Comparison of ENCODE assay signal across 33 cellular contexts in genomic region chr6:142290851-142291250, GRCh38. TPM values are rescaled to one million over a fixed set of nuclear protein-coding genes. Genes with fewer than 3 reads are reported as not detected.
"Had no signal": no experiment of that assay in that cellular context is flagged by ENCODE, and none has a peak within 500 bp of the region (broad histone marks: within the 10 kb centered on the region; RNA-seq: fewer than 3 reads in every experiment).

No MANE protein-coding gene starts in this region.

- H3K4me1 Mint-ChIP-seq: activated B cell treated with CpG ODN at 0.5 μM for 24 hours; activated naive CD4-positive, alpha-beta T cell treated with anti-CD3 and anti-CD28 coated beads, Interleukin-2, amount 50 U/mL, for 24 hours; activated naive CD8-positive, alpha-beta T cell treated with anti-CD3 and anti-CD28 coated beads for 36 hours; activated naive CD8-positive, alpha-beta T cell treated with anti-CD3 and anti-CD28 coated beads, Interleukin-2, amount 50 U/mL, for 24 hours; brain; central memory CD8-positive, alpha-beta T cell; endodermal cell; T-helper 17 cell had no signal

- H3K36me3 ChIP-seq: adrenal gland, ascending aorta, breast epithelium, cardiac muscle cell, WERI-Rb-1 had no signal

- H3K4me3 Mint-ChIP-seq: activated B cell treated with CpG ODN at 0.5 μM for 24 hours; activated CD8-positive, alpha-beta T cell treated with anti-CD3 and anti-CD28 coated beads for 36 hours; activated naive CD4-positive, alpha-beta T cell treated with anti-CD3 and anti-CD28 coated beads for 36 hours; activated naive CD4-positive, alpha-beta T cell treated with anti-CD3 and anti-CD28 coated beads, Interleukin-2, amount 50 U/mL, for 24 hours; activated naive CD8-positive, alpha-beta T cell treated with anti-CD3 and anti-CD28 coated beads for 36 hours; activated naive CD8-positive, alpha-beta T cell treated with anti-CD3 and anti-CD28 coated beads, Interleukin-2, amount 50 U/mL, for 24 hours; activated T-cell treated with anti-CD3 and anti-CD28 coated beads, Interleukin-2, amount 50 U/mL, for 4 hours; activated T-helper 1 cell treated with anti-CD3 and anti-CD28 coated beads, Interleukin-12 subunit alpha, Interleukin-12 subunit beta, Interleukin-2, Interleukin-4 antibody, amounts not matched to agents 30 ng/mL and 10 ng/mL and 1 ng/mL, durations not matched to agents 14 hours and 24 hours and 36 hours; brain; central memory CD8-positive, alpha-beta T cell; dendritic cell treated with granulocyte-macrophage colony-stimulating factor and Interleukin-4, amounts not matched to agents 40 ng/mL and 50 ng/mL, for 4 days; endodermal cell; T-helper 17 cell; T-helper 2 cell treated with Interferon-gamma antibody and Interleukin-4, amounts not matched to agents 5 μg/mL and 100 μg/mL, for 36 hours had no signal

- H3K27ac Mint-ChIP-seq: activated B cell treated with CpG ODN at 0.5 μM for 24 hours; activated CD8-positive, alpha-beta T cell treated with anti-CD3 and anti-CD28 coated beads for 36 hours; activated naive CD4-positive, alpha-beta T cell treated with anti-CD3 and anti-CD28 coated beads for 36 hours; activated naive CD4-positive, alpha-beta T cell treated with anti-CD3 and anti-CD28 coated beads, Interleukin-2, amount 50 U/mL, for 24 hours; activated naive CD8-positive, alpha-beta T cell treated with anti-CD3 and anti-CD28 coated beads for 36 hours; activated naive CD8-positive, alpha-beta T cell treated with anti-CD3 and anti-CD28 coated beads, Interleukin-2, amount 50 U/mL, for 24 hours; activated T-helper 1 cell treated with anti-CD3 and anti-CD28 coated beads, Interleukin-12 subunit alpha, Interleukin-12 subunit beta, Interleukin-2, Interleukin-4 antibody, amounts not matched to agents 30 ng/mL and 10 ng/mL and 1 ng/mL, durations not matched to agents 14 hours and 24 hours and 36 hours; activated T-helper 2 cell treated with anti-CD3 and anti-CD28 coated beads, Interferon-gamma antibody, Interleukin-2, Interleukin-4, amounts not matched to agents 10 μg/mL and 5 μg/mL and 100 μg/mL, durations not matched to agents 14 hours and 24 hours and 36 hours; brain; dendritic cell treated with granulocyte-macrophage colony-stimulating factor and Interleukin-4, amounts not matched to agents 40 ng/mL and 50 ng/mL, for 4 days; endodermal cell; T-helper 17 cell; T-helper 2 cell treated with Interferon-gamma antibody and Interleukin-4, amounts not matched to agents 5 μg/mL and 100 μg/mL, for 36 hours had no signal

- H3K27me3 Mint-ChIP-seq: activated CD8-positive, alpha-beta T cell treated with anti-CD3 and anti-CD28 coated beads for 36 hours; activated naive CD8-positive, alpha-beta T cell treated with anti-CD3 and anti-CD28 coated beads for 36 hours; dendritic cell treated with granulocyte-macrophage colony-stimulating factor and Interleukin-4, amounts not matched to agents 40 ng/mL and 50 ng/mL, for 4 days had no signal

- H3K27ac ChIP-seq: adrenal gland, ascending aorta, breast epithelium, cardiac muscle cell, coronary artery, dorsolateral prefrontal cortex, WERI-Rb-1 had no signal

- H3K9me3 ChIP-seq: adrenal gland, ascending aorta, breast epithelium had no signal

- ATAC-seq: activated CD4-positive, CD25-positive, alpha-beta regulatory T cell treated with anti-CD3 and anti-CD28 coated beads, Interleukin-2, amount 50 U/mL, for 24 hours; activated CD8-positive, alpha-beta T cell treated with anti-CD3 and anti-CD28 coated beads for 36 hours; activated naive CD8-positive, alpha-beta T cell treated with anti-CD3 and anti-CD28 coated beads, Interleukin-2, amount 50 U/mL, for 24 hours; activated T-cell treated with anti-CD3 and anti-CD28 coated beads, Interleukin-2, amount 50 U/mL, for 4 hours; esophagus mucosa; T-helper 17 cell had no signal

- DNase-seq: activated B cell treated with CpG ODN at 0.5 μM for 24 hours; activated CD4-positive, alpha-beta T cell treated with anti-CD3 and anti-CD28 coated beads for 48 hours; activated CD4-positive, alpha-beta T cell treated with anti-CD3 and anti-CD28 coated beads, Interleukin-2, amount 50 U/mL, for 1 hour; activated CD4-positive, alpha-beta T cell treated with anti-CD3 and anti-CD28 coated beads, Interleukin-2, amount 50 U/mL, for 48 hours; activated CD8-positive, alpha-beta memory T cell treated with anti-CD3 and anti-CD28 coated beads for 24 hours; activated CD8-positive, alpha-beta T cell treated with anti-CD3 and anti-CD28 coated beads for 36 hours; activated effector memory CD4-positive, alpha-beta T cell treated with anti-CD3 and anti-CD28 coated beads, Interleukin-2, amount 50 U/mL, for 16 hours; activated naive CD4-positive, alpha-beta T cell treated with anti-CD3 and anti-CD28 coated beads for 36 hours; activated naive CD8-positive, alpha-beta T cell treated with anti-CD3 and anti-CD28 coated beads for 36 hours; activated naive CD8-positive, alpha-beta T cell treated with anti-CD3 and anti-CD28 coated beads, Interleukin-2, amount 50 U/mL, for 24 hours; activated T-cell treated with anti-CD3 and anti-CD28 coated beads, Interleukin-2, amount 50 U/mL, for 4 hours; adrenal gland; dorsolateral prefrontal cortex; effector memory CD4-positive, alpha-beta T cell; endodermal cell; foreskin fibroblast; head of caudate nucleus; T-helper 17 cell; T1000; WERI-Rb-1 had no signal

- H3K36me3 Mint-ChIP-seq: activated naive CD4-positive, alpha-beta T cell treated with anti-CD3 and anti-CD28 coated beads, Interleukin-2, amount 50 U/mL, for 24 hours; activated naive CD8-positive, alpha-beta T cell treated with anti-CD3 and anti-CD28 coated beads for 36 hours; brain had no signal

- H3K4me3 ChIP-seq: adrenal gland, ascending aorta, breast epithelium, cardiac muscle cell, coronary artery, dorsolateral prefrontal cortex had no signal

- H3K4me1 ChIP-seq: adrenal gland, ascending aorta, breast epithelium had no signal

- H3K9me3 Mint-ChIP-seq: activated B cell treated with CpG ODN at 0.5 μM for 24 hours; activated CD8-positive, alpha-beta T cell treated with anti-CD3 and anti-CD28 coated beads for 36 hours; activated naive CD4-positive, alpha-beta T cell treated with anti-CD3 and anti-CD28 coated beads for 36 hours; activated naive CD4-positive, alpha-beta T cell treated with anti-CD3 and anti-CD28 coated beads, Interleukin-2, amount 50 U/mL, for 24 hours; activated naive CD8-positive, alpha-beta T cell treated with anti-CD3 and anti-CD28 coated beads for 36 hours; activated naive CD8-positive, alpha-beta T cell treated with anti-CD3 and anti-CD28 coated beads, Interleukin-2, amount 50 U/mL, for 24 hours; activated T-cell treated with anti-CD3 and anti-CD28 coated beads, Interleukin-2, amount 50 U/mL, for 4 hours; activated T-helper 1 cell treated with anti-CD3 and anti-CD28 coated beads, Interleukin-12 subunit alpha, Interleukin-12 subunit beta, Interleukin-2, Interleukin-4 antibody, amounts not matched to agents 30 ng/mL and 10 ng/mL and 1 ng/mL, durations not matched to agents 14 hours and 24 hours and 36 hours; activated T-helper 2 cell treated with anti-CD3 and anti-CD28 coated beads, Interferon-gamma antibody, Interleukin-2, Interleukin-4, amounts not matched to agents 10 μg/mL and 5 μg/mL and 100 μg/mL, durations not matched to agents 14 hours and 24 hours and 36 hours; brain; central memory CD8-positive, alpha-beta T cell; dendritic cell treated with granulocyte-macrophage colony-stimulating factor and Interleukin-4, amounts not matched to agents 40 ng/mL and 50 ng/mL, for 4 days; endodermal cell; T-helper 2 cell treated with Interferon-gamma antibody and Interleukin-4, amounts not matched to agents 5 μg/mL and 100 μg/mL, for 36 hours had no signal

- H3K27me3 ChIP-seq: adrenal gland, ascending aorta, breast epithelium, cardiac muscle cell had no signal

RNA-seq across cellular contexts. Expression of gene ADGRG6, which starts 11.0 kb away (rescaled TPM):
- total RNA-seq: activated B cell treated with CpG ODN at 0.5 μM for 24 hours; activated T-helper 1 cell treated with anti-CD3 and anti-CD28 coated beads, Interleukin-12 subunit alpha, Interleukin-12 subunit beta, Interleukin-2, Interleukin-4 antibody, amounts not matched to agents 30 ng/mL and 10 ng/mL and 1 ng/mL, durations not matched to agents 14 hours and 24 hours and 36 hours had no signal
